ENCODE assay signal across 16 cellular contexts in the genomic region with DNA sequence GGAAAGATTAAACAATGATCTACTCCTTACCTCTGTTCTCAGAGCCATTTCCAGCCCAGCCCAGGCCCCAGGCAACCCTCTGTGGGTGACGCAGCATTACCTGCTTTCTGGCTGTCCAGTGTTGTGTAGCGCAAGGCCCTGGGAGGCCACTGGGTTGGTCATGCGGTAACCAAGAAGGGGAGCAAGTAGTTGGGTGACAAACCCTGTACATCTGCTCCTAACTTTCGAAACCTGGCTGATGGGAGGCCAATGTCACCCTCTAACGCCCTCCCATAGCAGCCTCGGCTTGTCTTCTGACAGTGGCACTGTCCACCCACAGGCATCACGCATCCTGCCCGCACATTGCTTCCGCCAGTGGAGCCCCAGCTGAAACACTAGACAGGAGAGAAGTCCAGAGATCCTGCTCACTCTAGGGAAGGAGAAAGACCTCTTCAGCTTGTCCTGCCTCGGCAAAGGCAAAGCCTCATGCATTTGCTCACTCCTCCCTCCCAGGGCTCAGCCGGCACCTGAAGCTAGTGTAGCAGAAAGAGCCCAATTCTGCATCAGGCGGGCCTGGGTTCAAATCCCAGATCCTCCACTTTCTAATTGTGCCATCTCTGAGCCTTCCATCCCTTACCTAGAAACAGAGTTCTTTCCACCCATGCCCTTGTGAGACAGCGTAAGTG.
DNase-seq lines count a peak whose midpoint lies in the region; ATAC-seq and TF ChIP-seq lines count a peak whose summit lies in the region.
"Had no signal": no experiment of that assay in that cellular context is flagged by ENCODE, and none has a peak within 500 bp of the region (broad histone marks: within the 10 kb centered on the region; RNA-seq: fewer than 3 reads in every experiment).

No MANE protein-coding gene starts in this region.

- ATAC-seq in RWPE2 (ENCODE audit: low read depth) (no peak), gastroesophageal sphincter (no peak)

- H3K27me3 Mint-ChIP-seq in activated T-cell treated with anti-CD3 and anti-CD28 coated beads, Interleukin-2, amount 50 U/mL, for 24 hours, result no peaks in the 10 kb centered on the region
- peaks cover 3% of the 10 kb centered on the region for H3K27me3 Mint-ChIP-seq in glutamatergic neuron (ENCODE audit: unreplicated experiment)

- no peaks in the 10 kb centered on the region for H3K36me3 Mint-ChIP-seq in activated T-cell treated with anti-CD3 and anti-CD28 coated beads, Interleukin-2, amount 50 U/mL, for 24 hours (ENCODE audit: low read depth)
- peaks cover 22% of the 10 kb centered on the region for H3K36me3 Mint-ChIP-seq in glutamatergic neuron (ENCODE audit: unreplicated experiment)

- H3K27me3 ChIP-seq in RWPE2 (ENCODE audit: insufficient read depth, poor library complexity, severe bottlenecking) (peaks cover 3% of the 10 kb centered on the region), suprapubic skin (no peaks in the 10 kb centered on the region), gastroesophageal sphincter (no peaks in the 10 kb centered on the region)

- no peak overlapping the region for H3K27ac ChIP-seq in RWPE2 (ENCODE audit: poor library complexity, severe bottlenecking)
- H3K27ac ChIP-seq in suprapubic skin, result no peak overlapping the region
- no peak overlapping the region for H3K27ac ChIP-seq in gastroesophageal sphincter
- H3K27ac ChIP-seq: C4-2B, KMS-11, PC-9 had no signal

- TF ChIP-seq EP300 in suprapubic skin (IDR thresholded peaks at IDR 0.05) (no peak), gastroesophageal sphincter (IDR thresholded peaks at IDR 0.05) (no peak)

- H3K4me3 ChIP-seq in RWPE2 (ENCODE audit: severe bottlenecking), result no peak overlapping the region
- no peak overlapping the region for H3K4me3 ChIP-seq in suprapubic skin
- no peak overlapping the region for H3K4me3 ChIP-seq in gastroesophageal sphincter
- H3K4me3 ChIP-seq: PC-9 had no signal

- DNase-seq in activated T-cell treated with anti-CD3 and anti-CD28 coated beads, Interleukin-2, amount 50 U/mL, for 24 hours, result peak; percentile 15
- no peak for DNase-seq in activated T-cell treated with anti-CD3 and anti-CD28 coated beads, Interleukin-2, amount 50 U/mL, for 48 hours
- peak; percentile 31 for DNase-seq in RWPE2 (ENCODE audit: low spot score)
- peak; percentile 9 for DNase-seq in glutamatergic neuron
- peak; percentile 28 to 40 for DNase-seq in suprapubic skin (ENCODE audit: low spot score in 2 of 2)
- DNase-seq in NAMALWA (ENCODE audit: low spot score), result no peak
- DNase-seq in T-helper 1 cell, result no peak
- DNase-seq: H7, MM.1S, NCI-H187 treated with DMSO at 0.1 percent for 48 hours, NCI-H446 treated with DMSO at 0.1 percent for 48 hours, NCI-H748 treated with DMSO at 0.1 percent for 48 hours, PC-9 had no signal

- H3K4me1 Mint-ChIP-seq in activated T-cell treated with anti-CD3 and anti-CD28 coated beads, Interleukin-2, amount 50 U/mL, for 24 hours (ENCODE audit: low read depth), result no peaks in the 10 kb centered on the region
- H3K4me1 Mint-ChIP-seq in glutamatergic neuron (ENCODE audit: low read depth, unreplicated experiment), result peaks cover 5% of the 10 kb centered on the region

- 96% methylated on average over 13 of the region's 13 CpGs for WGBS in suprapubic skin
- 94 to 100% methylated on average over 3 to 5 of the region's 13 CpGs for WGBS in gastroesophageal sphincter (ENCODE audit: low coverage in 1 of 2), 2 donors

- H3K36me3 ChIP-seq in RWPE2 (ENCODE audit: low read depth) (no peaks in the 10 kb centered on the region), suprapubic skin (no peaks in the 10 kb centered on the region), gastroesophageal sphincter (no peaks in the 10 kb centered on the region)

- TF ChIP-seq CTCF in RWPE2 (IDR thresholded peaks at IDR 0.05; ENCODE audit: poor library complexity, severe bottlenecking) (no peak), glutamatergic neuron (IDR thresholded peaks at IDR 0.05; ENCODE audit: partially characterized antibody, unreplicated experiment) (no peak), suprapubic skin (IDR thresholded peaks at IDR 0.05) (no peak), gastroesophageal sphincter (IDR thresholded peaks at IDR 0.05) (no peak)

- H3K4me3 Mint-ChIP-seq in activated T-cell treated with anti-CD3 and anti-CD28 coated beads, Interleukin-2, amount 50 U/mL, for 24 hours, result no peak overlapping the region
- H3K4me3 Mint-ChIP-seq in glutamatergic neuron (ENCODE audit: unreplicated experiment), result no peak overlapping the region

- H3K4me1 ChIP-seq in RWPE2 (ENCODE audit: insufficient read depth, poor library complexity, severe bottlenecking) (no peaks in the 10 kb centered on the region), suprapubic skin (no peaks in the 10 kb centered on the region), gastroesophageal sphincter (no peaks in the 10 kb centered on the region)

- H3K27ac Mint-ChIP-seq in activated T-cell treated with anti-CD3 and anti-CD28 coated beads, Interleukin-2, amount 50 U/mL, for 24 hours, result no peak overlapping the region
- H3K27ac Mint-ChIP-seq in glutamatergic neuron (ENCODE audit: unreplicated experiment), result no peak overlapping the region

- H3K9me3 ChIP-seq in RWPE2 (ENCODE audit: severe bottlenecking), result peaks cover 10% of the 10 kb centered on the region
- no peaks in the 10 kb centered on the region for H3K9me3 ChIP-seq in suprapubic skin
- peaks cover 0 to 9% (median 0%) of the 10 kb centered on the region in 3 donors for H3K9me3 ChIP-seq in gastroesophageal sphincter

- H3K9me3 Mint-ChIP-seq in activated T-cell treated with anti-CD3 and anti-CD28 coated beads, Interleukin-2, amount 50 U/mL, for 24 hours, result peaks cover 16% of the 10 kb centered on the region
- H3K9me3 Mint-ChIP-seq in glutamatergic neuron (ENCODE audit: unreplicated experiment), result peaks cover 10% of the 10 kb centered on the region

- TF ChIP-seq POLR2A in suprapubic skin (IDR thresholded peaks at IDR 0.05) (no peak), gastroesophageal sphincter (IDR thresholded peaks at IDR 0.05) (no peak)

Comparison
In these comparisons a context has a peak if more than half of its experiments do, and no peak if none do; other contexts are left out.
1. DNase-seq: peak in activated T-cell treated with anti-CD3 and anti-CD28 coated beads, Interleukin-2, amount 50 U/mL, for 24 hours (single experiment), RWPE2 (single experiment), glutamatergic neuron (single experiment) and suprapubic skin (2 of 2); none in activated T-cell treated with anti-CD3 and anti-CD28 coated beads, Interleukin-2, amount 50 U/mL, for 48 hours (0 of 2), NAMALWA (single experiment) and T-helper 1 cell (0 of 5).